Comparison of ENCODE assay signal across 23 cellular contexts in genomic region chr10:69870591-69870990, GRCh38.
"Had no signal": no experiment of that assay in that cellular context is flagged by ENCODE, and none has a peak within 500 bp of the region (broad histone marks: within the 10 kb centered on the region; RNA-seq: fewer than 3 reads in every experiment).

No MANE protein-coding gene starts in this region.

- H3K9me3 ChIP-seq: left ventricle myocardium inferior, lower lobe of right lung, neutrophil, psoas muscle, right lobe of liver, stomach, thoracic aorta, transverse colon had no signal

- H3K4me1 ChIP-seq: psoas muscle, right lobe of liver had no signal

- H3K36me3 ChIP-seq: left ventricle myocardium inferior, lower lobe of right lung, neutrophil, right lobe of liver, stomach, thoracic aorta, transverse colon had no signal

- H3K4me3 ChIP-seq: hepatocyte, left ventricle myocardium inferior, lower lobe of right lung, psoas muscle, right lobe of liver, stomach, thoracic aorta, transverse colon had no signal

- H3K79me2 ChIP-seq: hepatocyte had no signal

- FAIRE-seq: kidney had no signal

- DNase-seq: cortex of kidney; effector memory CD8-positive, alpha-beta T cell; foreskin melanocyte; head of caudate nucleus; kidney; left cardiac atrium; left ventricle myocardium inferior; lower lobe of right lung; naive thymus-derived CD4-positive, alpha-beta T cell; nephron progenitor cell; retina; right lobe of liver; stimulated activated CD4-positive, alpha-beta T cell treated with anti-CD3 and anti-CD28 coated beads, Interleukin-15, amount 100 ng/mL, for 24 hours; stimulated activated CD4-positive, alpha-beta T cell treated with anti-CD3 and anti-CD28 coated beads, Interleukin-1b, Interleukin-23, amount 100 ng/mL, for 48 hours; stimulated activated CD4-positive, alpha-beta T cell treated with anti-CD3 and anti-CD28 coated beads, Interleukin-4, amount 100 ng/mL, for 4 hours; stimulated activated naive B cell treated with anti-CD40 and anti-IgM and Interleukin-4, amounts not matched to agents 10 μg/mL and 1 μg/mL and 100 μg/mL, for 72 hours; stomach; substantia nigra had no signal

- ATAC-seq: effector memory CD8-positive, alpha-beta T cell; left cardiac atrium; lower lobe of right lung; naive thymus-derived CD4-positive, alpha-beta T cell; psoas muscle; right lobe of liver; stimulated activated naive B cell treated with anti-CD40 and anti-IgM and Interleukin-4, amounts not matched to agents 10 μg/mL and 1 μg/mL and 100 μg/mL, for 72 hours had no signal

- H3K27ac ChIP-seq: hepatocyte, left ventricle myocardium inferior, lower lobe of right lung, neutrophil, psoas muscle, right lobe of liver, stomach, thoracic aorta had no signal

- H3K27me3 ChIP-seq: hepatocyte, right lobe of liver, stomach, transverse colon had no signal

- H2AFZ ChIP-seq: hepatocyte had no signal

- H3K4me2 ChIP-seq: hepatocyte had no signal
